In genomic region chr7:21305455-21306235, GRCh38 we compare ENCODE assay signal across 19 cellular contexts.
DNase-seq lines count a peak whose midpoint lies in the region; ATAC-seq and TF ChIP-seq lines count a peak whose summit lies in the region.
"Had no signal": no experiment of that assay in that cellular context is flagged by ENCODE, and none has a peak within 500 bp of the region (broad histone marks: within the 10 kb centered on the region; RNA-seq: fewer than 3 reads in every experiment).

No MANE protein-coding gene starts in this region.

- TF ChIP-seq CTCF in GM12865 (IDR thresholded peaks at IDR 0.05; ENCODE audit: insufficient read depth, low read depth, low read length, missing control alignments), result no peak
- TF ChIP-seq CTCF in body of pancreas (IDR thresholded peaks at IDR 0.05), result no peak

- no peaks in the 10 kb centered on the region for H3K27me3 ChIP-seq in body of pancreas
- H3K27me3 ChIP-seq: heart left ventricle, tibial artery had no signal

- H3K4me1 ChIP-seq in body of pancreas, result no peaks in the 10 kb centered on the region
- H3K4me1 ChIP-seq: heart left ventricle, tibial artery had no signal

- peak; percentile 18 for DNase-seq in COR-L47 (lab: John Stamatoyannopoulos, UW)
- DNase-seq in GM12865 (ENCODE audit: low read depth), result peak; percentile 16
- DNase-seq in body of pancreas, result no peak
- DNase-seq in left colon, result no peak
- DNase-seq in NCI-H748 treated with DMSO at 0.1 percent for 48 hours (lab: John Stamatoyannopoulos, UW), result no peak
- DNase-seq: activated CD4-positive, alpha-beta T cell treated with anti-CD3 and anti-CD28 coated beads, Interleukin-2, amount 10 ng/mL, durations not matched to agents 7 days and 5 days; heart left ventricle; kidney; midbrain; NCI-H1048; stimulated activated CD4-positive, alpha-beta T cell treated with anti-CD3 and anti-CD28 coated beads, Interleukin-2, amount 100 ng/mL, for 24 hours; T-helper 9 cell; tibial artery had no signal

- intact Hi-C loops in body of pancreas (cut with DNase I) (no loop called here), left colon (cut with DNase I, micrococcal nuclease) (no loop called here)

- no peaks in the 10 kb centered on the region for H3K36me3 ChIP-seq in body of pancreas (replicated peaks in 1 of 2; ENCODE audit: insufficient read depth in 1 of 2, low read depth in 2 of 2)
- H3K36me3 ChIP-seq: heart left ventricle, tibial artery had no signal

- WGBS in body of pancreas, 2 donors, result 33 to 37% methylated on average over 3 of the region's 3 CpGs

- H3K9me3 ChIP-seq in body of pancreas, result no peaks in the 10 kb centered on the region
- H3K9me3 ChIP-seq: tibial artery had no signal

- H3K4me3 ChIP-seq in GM12865 (ENCODE audit: low read depth, low read length) (no peak overlapping the region), body of pancreas (no peak overlapping the region)
- H3K4me3 ChIP-seq: heart left ventricle, K562, tibial artery had no signal

- ATAC-seq in HG03442 (IDR thresholded peaks at IDR 0.05; ENCODE audit: unreplicated experiment) (peak; percentile 77), body of pancreas (peak; percentile 27), HG03025 (IDR thresholded peaks at IDR 0.05; ENCODE audit: low FRiP score, unreplicated experiment) (no peak), GM19324 (IDR thresholded peaks at IDR 0.05; ENCODE audit: low FRiP score, unreplicated experiment) (no peak), left colon (no peak)
- ATAC-seq: heart left ventricle, K562, sciatic nerve had no signal

- peak overlapping the region in 2 of 4 donors; percentile 16 to 23 for H3K27ac ChIP-seq in body of pancreas
- H3K27ac ChIP-seq: heart left ventricle, HL-60, tibial artery had no signal

- no peak for TF ChIP-seq POLR2A in body of pancreas (IDR thresholded peaks at IDR 0.05)

Comparison
In these comparisons a context has a peak if more than half of its experiments do, and no peak if none do; other contexts are left out.
1. DNase-seq: peak in COR-L47 (single experiment) and GM12865 (single experiment); none in body of pancreas (0 of 4), left colon (0 of 2) and NCI-H748 treated with DMSO at 0.1 percent for 48 hours (single experiment).
2. ATAC-seq: peak in HG03442 (single experiment) and body of pancreas (single experiment); none in HG03025 (single experiment), GM19324 (single experiment) and left colon (single experiment).